Comparison of ENCODE assay signal across 1 cellular context in genomic region chr1:219757890-219758289, GRCh38.
TF ChIP-seq lines count a peak whose summit lies in the region.

No MANE protein-coding gene starts in this region.

TF ChIP-seq in GM23338, 12 proteins besides CTCF, POLR2A, EP300 and RAD21 (continued from another document):
- TF ChIP-seq ZNF462 (CRISPR knock-in tag; IDR thresholded peaks at IDR 0.05): no peak
- TF ChIP-seq EZH2 (IDR thresholded peaks at IDR 0.05; ENCODE audit: low read depth, unreplicated experiment): no peak
- no peak for TF ChIP-seq REST (IDR thresholded peaks at IDR 0.05; ENCODE audit: unreplicated experiment)
- TF ChIP-seq ZNF331 (CRISPR knock-in tag; IDR thresholded peaks at IDR 0.05; ENCODE audit: low read depth): no peak
- TF ChIP-seq ETS1 (IDR thresholded peaks at IDR 0.05): no peak
- TF ChIP-seq STAT1 (IDR thresholded peaks at IDR 0.05; ENCODE audit: unreplicated experiment): no peak
- TF ChIP-seq CREB1 (CRISPR knock-in tag; IDR thresholded peaks at IDR 0.05; ENCODE audit: low read depth): no peak
TF ChIP-seq in GM23338: peak in this region for 0.
